1 cellular context compared by ENCODE assay signal in genomic region chr4:1797861-1798529, GRCh38.
TF ChIP-seq lines count a peak whose summit lies in the region.

No MANE protein-coding gene starts in this region.

TF ChIP-seq in HepG2, 621 proteins besides CTCF, POLR2A, EP300 and RAD21 (continued from another document and continues in another):
- TF ChIP-seq, protein P1, sequence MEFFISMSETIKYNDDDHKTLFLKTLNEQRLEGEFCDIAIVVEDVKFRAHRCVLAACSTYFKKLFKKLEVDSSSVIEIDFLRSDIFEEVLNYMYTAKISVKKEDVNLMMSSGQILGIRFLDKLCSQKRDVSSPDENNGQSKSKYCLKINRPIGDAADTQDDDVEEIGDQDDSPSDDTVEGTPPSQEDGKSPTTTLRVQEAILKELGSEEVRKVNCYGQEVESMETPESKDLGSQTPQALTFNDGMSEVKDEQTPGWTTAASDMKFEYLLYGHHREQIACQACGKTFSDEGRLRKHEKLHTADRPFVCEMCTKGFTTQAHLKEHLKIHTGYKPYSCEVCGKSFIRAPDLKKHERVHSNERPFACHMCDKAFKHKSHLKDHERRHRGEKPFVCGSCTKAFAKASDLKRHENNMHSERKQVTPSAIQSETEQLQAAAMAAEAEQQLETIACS (CRISPR knock-in tag; IDR thresholded peaks at IDR 0.05) = no peak
- TF ChIP-seq SPEN (CRISPR knock-in tag; IDR thresholded peaks at IDR 0.05; ENCODE audit: low read depth) (0 out of 2 replicates have a peak, but pooled peaks have one; percentile 46), ZC3H13 (CRISPR knock-in tag; IDR thresholded peaks at IDR 0.05) (no peak), TAF1 (CRISPR knock-in tag; IDR thresholded peaks at IDR 0.05) (no peak), ZNF431 (CRISPR knock-in tag; IDR thresholded peaks at IDR 0.05; ENCODE audit: borderline replicate concordance, low read depth) (no peak), MTF2 (CRISPR knock-in tag; IDR thresholded peaks at IDR 0.05; ENCODE audit: borderline replicate concordance) (no peak), TCF7 (IDR thresholded peaks at IDR 0.05; ENCODE audit: low read depth) (no peak), RXRB (CRISPR knock-in tag; IDR thresholded peaks at IDR 0.05; ENCODE audit: borderline replicate concordance) (0 out of 2 replicates have a peak, but pooled peaks have one; percentile 9), ZNF484 (CRISPR knock-in tag; IDR thresholded peaks at IDR 0.05; ENCODE audit: borderline replicate concordance, low read depth) (no peak), ZNF768 (CRISPR knock-in tag; IDR thresholded peaks at IDR 0.05) (no peak), ZNF468 (CRISPR knock-in tag; IDR thresholded peaks at IDR 0.05) (no peak), FOXA3 (CRISPR knock-in tag; IDR thresholded peaks at IDR 0.05) (peak; percentile 9; the same call in 1 of the 2 replicates), ZNF331 (CRISPR knock-in tag; IDR thresholded peaks at IDR 0.05) (no peak), CERS6 (CRISPR knock-in tag; IDR thresholded peaks at IDR 0.05) (no peak), HDAC1 (CRISPR knock-in tag; IDR thresholded peaks at IDR 0.05) (no peak), PHB2 (IDR thresholded peaks at IDR 0.05; ENCODE audit: partially characterized antibody) (no peak), ZNF33B (CRISPR knock-in tag; IDR thresholded peaks at IDR 0.05) (0 out of 2 replicates have a peak, but pooled peaks have one; percentile 35), GMEB2 (CRISPR knock-in tag; IDR thresholded peaks at IDR 0.05; ENCODE audit: low read depth) (no peak), ZSCAN21 (CRISPR knock-in tag; IDR thresholded peaks at IDR 0.05; ENCODE audit: borderline replicate concordance) (0 out of 2 replicates have a peak, but pooled peaks have one; percentile 17), LCORL (IDR thresholded peaks at IDR 0.05) (no peak), LCORL (CRISPR knock-in tag; IDR thresholded peaks at IDR 0.05) (peak; percentile 74; the same call in 1 of the 2 replicates), TFAP4 (IDR thresholded peaks at IDR 0.05; ENCODE audit: borderline replicate concordance, low read depth) (peak; percentile 89), ZSCAN31 (CRISPR knock-in tag; IDR thresholded peaks at IDR 0.05; ENCODE audit: low read depth) (peak; percentile 62), SOX5 (CRISPR knock-in tag; IDR thresholded peaks at IDR 0.05; ENCODE audit: borderline replicate concordance) (no peak), ZFP36L1 (CRISPR knock-in tag; IDR thresholded peaks at IDR 0.05) (no peak), ZBTB20 (CRISPR knock-in tag; IDR thresholded peaks at IDR 0.05; ENCODE audit: borderline replicate concordance, low read depth) (no peak), ZFP1 (CRISPR knock-in tag; IDR thresholded peaks at IDR 0.05) (no peak), TP53 (CRISPR knock-in tag; conservative IDR thresholded peaks at IDR 0.05) (0 out of 2 replicates have a peak, but pooled peaks have one; percentile 58), ZNF101 (CRISPR knock-in tag; IDR thresholded peaks at IDR 0.05; ENCODE audit: borderline replicate concordance, low read depth) (no peak), MTA3 (CRISPR knock-in tag; IDR thresholded peaks at IDR 0.05) (no peak), ASH2L (IDR thresholded peaks at IDR 0.05; ENCODE audit: insufficient read length, low read depth, low read length) (peak; percentile 5), ZMAT5 (CRISPR knock-in tag; IDR thresholded peaks at IDR 0.05; ENCODE audit: borderline replicate concordance, low read depth) (no peak), ZFYVE20 (CRISPR knock-in tag; IDR thresholded peaks at IDR 0.05; ENCODE audit: borderline replicate concordance, low read depth) (no peak), PTBP1 (IDR thresholded peaks at IDR 0.05; ENCODE audit: low read depth, low read length, poor library complexity, severe bottlenecking) (no peak), TCF12 (IDR thresholded peaks at IDR 0.05) (no peak), TCF12 (CRISPR knock-in tag; IDR thresholded peaks at IDR 0.05) (peak; percentile 16; the same call in 1 of the 2 replicates), ZNF772 (CRISPR knock-in tag; IDR thresholded peaks at IDR 0.05) (no peak), KDM6A (CRISPR knock-in tag; IDR thresholded peaks at IDR 0.05; ENCODE audit: low read depth) (peak; percentile 41; the same call in 1 of the 2 replicates), ZNF260 (CRISPR knock-in tag; IDR thresholded peaks at IDR 0.05; ENCODE audit: borderline replicate concordance, low read depth) (no peak)
- TF ChIP-seq, protein P2, sequence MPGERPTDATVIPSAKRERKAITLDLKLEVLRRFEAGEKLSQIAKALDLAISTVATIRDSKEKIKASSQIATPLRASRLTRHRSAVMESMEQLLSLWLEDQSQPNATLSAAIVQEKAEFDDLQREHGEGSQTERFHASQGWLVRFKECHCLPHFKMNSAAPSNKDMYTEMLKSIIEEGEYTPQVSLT (CRISPR knock-in tag; IDR thresholded peaks at IDR 0.05; ENCODE audit: borderline replicate concordance, low read depth) = no peak
- TF ChIP-seq, protein P3, sequence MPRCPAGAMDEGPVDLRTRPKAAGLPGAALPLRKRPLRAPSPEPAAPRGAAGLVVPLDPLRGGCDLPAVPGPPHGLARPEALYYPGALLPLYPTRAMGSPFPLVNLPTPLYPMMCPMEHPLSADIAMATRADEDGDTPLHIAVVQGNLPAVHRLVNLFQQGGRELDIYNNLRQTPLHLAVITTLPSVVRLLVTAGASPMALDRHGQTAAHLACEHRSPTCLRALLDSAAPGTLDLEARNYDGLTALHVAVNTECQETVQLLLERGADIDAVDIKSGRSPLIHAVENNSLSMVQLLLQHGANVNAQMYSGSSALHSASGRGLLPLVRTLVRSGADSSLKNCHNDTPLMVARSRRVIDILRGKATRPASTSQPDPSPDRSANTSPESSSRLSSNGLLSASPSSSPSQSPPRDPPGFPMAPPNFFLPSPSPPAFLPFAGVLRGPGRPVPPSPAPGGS (CRISPR knock-in tag; IDR thresholded peaks at IDR 0.05) = no peak
- TF ChIP-seq, protein P4, sequence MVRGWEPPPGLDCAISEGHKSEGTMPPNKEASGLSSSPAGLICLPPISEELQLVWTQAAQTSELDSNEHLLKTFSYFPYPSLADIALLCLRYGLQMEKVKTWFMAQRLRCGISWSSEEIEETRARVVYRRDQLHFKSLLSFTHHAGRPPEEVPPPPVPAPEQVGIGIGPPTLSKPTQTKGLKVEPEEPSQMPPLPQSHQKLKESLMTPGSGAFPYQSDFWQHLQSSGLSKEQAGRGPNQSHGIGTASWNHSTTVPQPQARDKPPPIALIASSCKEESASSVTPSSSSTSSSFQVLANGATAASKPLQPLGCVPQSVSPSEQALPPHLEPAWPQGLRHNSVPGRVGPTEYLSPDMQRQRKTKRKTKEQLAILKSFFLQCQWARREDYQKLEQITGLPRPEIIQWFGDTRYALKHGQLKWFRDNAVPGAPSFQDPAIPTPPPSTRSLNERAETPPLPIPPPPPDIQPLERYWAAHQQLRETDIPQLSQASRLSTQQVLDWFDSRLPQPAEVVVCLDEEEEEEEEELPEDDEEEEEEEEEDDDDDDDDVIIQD (CRISPR knock-in tag; IDR thresholded peaks at IDR 0.05; ENCODE audit: low read depth) = no peak
- TF ChIP-seq, protein P5, sequence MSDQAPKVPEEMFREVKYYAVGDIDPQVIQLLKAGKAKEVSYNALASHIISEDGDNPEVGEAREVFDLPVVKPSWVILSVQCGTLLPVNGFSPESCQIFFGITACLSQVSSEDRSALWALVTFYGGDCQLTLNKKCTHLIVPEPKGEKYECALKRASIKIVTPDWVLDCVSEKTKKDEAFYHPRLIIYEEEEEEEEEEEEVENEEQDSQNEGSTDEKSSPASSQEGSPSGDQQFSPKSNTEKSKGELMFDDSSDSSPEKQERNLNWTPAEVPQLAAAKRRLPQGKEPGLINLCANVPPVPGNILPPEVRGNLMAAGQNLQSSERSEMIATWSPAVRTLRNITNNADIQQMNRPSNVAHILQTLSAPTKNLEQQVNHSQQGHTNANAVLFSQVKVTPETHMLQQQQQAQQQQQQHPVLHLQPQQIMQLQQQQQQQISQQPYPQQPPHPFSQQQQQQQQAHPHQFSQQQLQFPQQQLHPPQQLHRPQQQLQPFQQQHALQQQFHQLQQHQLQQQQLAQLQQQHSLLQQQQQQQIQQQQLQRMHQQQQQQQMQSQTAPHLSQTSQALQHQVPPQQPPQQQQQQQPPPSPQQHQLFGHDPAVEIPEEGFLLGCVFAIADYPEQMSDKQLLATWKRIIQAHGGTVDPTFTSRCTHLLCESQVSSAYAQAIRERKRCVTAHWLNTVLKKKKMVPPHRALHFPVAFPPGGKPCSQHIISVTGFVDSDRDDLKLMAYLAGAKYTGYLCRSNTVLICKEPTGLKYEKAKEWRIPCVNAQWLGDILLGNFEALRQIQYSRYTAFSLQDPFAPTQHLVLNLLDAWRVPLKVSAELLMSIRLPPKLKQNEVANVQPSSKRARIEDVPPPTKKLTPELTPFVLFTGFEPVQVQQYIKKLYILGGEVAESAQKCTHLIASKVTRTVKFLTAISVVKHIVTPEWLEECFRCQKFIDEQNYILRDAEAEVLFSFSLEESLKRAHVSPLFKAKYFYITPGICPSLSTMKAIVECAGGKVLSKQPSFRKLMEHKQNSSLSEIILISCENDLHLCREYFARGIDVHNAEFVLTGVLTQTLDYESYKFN (CRISPR knock-in tag; conservative IDR thresholded peaks at IDR 0.05) = peak; percentile 88
- TF ChIP-seq, protein P6, sequence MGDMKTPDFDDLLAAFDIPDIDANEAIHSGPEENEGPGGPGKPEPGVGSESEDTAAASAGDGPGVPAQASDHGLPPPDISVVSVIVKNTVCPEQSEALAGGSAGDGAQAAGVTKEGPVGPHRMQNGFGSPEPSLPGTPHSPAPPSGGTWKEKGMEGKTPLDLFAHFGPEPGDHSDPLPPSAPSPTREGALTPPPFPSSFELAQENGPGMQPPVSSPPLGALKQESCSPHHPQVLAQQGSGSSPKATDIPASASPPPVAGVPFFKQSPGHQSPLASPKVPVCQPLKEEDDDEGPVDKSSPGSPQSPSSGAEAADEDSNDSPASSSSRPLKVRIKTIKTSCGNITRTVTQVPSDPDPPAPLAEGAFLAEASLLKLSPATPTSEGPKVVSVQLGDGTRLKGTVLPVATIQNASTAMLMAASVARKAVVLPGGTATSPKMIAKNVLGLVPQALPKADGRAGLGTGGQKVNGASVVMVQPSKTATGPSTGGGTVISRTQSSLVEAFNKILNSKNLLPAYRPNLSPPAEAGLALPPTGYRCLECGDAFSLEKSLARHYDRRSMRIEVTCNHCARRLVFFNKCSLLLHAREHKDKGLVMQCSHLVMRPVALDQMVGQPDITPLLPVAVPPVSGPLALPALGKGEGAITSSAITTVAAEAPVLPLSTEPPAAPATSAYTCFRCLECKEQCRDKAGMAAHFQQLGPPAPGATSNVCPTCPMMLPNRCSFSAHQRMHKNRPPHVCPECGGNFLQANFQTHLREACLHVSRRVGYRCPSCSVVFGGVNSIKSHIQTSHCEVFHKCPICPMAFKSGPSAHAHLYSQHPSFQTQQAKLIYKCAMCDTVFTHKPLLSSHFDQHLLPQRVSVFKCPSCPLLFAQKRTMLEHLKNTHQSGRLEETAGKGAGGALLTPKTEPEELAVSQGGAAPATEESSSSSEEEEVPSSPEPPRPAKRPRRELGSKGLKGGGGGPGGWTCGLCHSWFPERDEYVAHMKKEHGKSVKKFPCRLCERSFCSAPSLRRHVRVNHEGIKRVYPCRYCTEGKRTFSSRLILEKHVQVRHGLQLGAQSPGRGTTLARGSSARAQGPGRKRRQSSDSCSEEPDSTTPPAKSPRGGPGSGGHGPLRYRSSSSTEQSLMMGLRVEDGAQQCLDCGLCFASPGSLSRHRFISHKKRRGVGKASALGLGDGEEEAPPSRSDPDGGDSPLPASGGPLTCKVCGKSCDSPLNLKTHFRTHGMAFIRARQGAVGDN (CRISPR knock-in tag; IDR thresholded peaks at IDR 0.05) = peak; percentile 68
- TF ChIP-seq, protein P7, sequence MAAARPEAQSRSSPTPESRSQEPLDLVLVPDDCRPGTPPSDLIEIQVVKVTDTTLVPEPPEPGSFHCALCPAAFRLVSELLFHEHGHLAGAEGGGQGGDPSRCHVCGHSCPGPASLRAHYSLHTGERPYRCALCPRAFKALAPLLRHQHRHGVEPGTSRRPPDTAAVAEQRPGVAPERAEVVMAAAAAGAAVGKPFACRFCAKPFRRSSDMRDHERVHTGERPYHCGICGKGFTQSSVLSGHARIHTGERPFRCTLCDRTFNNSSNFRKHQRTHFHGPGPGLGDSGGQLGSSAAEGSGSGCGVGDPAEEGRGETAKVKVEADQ (CRISPR knock-in tag; IDR thresholded peaks at IDR 0.05; ENCODE audit: borderline replicate concordance) = no peak
- TF ChIP-seq, protein P8, sequence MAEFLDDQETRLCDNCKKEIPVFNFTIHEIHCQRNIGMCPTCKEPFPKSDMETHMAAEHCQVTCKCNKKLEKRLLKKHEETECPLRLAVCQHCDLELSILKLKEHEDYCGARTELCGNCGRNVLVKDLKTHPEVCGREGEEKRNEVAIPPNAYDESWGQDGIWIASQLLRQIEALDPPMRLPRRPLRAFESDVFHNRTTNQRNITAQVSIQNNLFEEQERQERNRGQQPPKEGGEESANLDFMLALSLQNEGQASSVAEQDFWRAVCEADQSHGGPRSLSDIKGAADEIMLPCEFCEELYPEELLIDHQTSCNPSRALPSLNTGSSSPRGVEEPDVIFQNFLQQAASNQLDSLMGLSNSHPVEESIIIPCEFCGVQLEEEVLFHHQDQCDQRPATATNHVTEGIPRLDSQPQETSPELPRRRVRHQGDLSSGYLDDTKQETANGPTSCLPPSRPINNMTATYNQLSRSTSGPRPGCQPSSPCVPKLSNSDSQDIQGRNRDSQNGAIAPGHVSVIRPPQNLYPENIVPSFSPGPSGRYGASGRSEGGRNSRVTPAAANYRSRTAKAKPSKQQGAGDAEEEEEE (CRISPR knock-in tag; IDR thresholded peaks at IDR 0.05; ENCODE audit: borderline replicate concordance) = 0 out of 2 replicates have a peak, but pooled peaks have one; percentile 23
